ENCODE assay signal across 8 cellular contexts in the genomic region with DNA sequence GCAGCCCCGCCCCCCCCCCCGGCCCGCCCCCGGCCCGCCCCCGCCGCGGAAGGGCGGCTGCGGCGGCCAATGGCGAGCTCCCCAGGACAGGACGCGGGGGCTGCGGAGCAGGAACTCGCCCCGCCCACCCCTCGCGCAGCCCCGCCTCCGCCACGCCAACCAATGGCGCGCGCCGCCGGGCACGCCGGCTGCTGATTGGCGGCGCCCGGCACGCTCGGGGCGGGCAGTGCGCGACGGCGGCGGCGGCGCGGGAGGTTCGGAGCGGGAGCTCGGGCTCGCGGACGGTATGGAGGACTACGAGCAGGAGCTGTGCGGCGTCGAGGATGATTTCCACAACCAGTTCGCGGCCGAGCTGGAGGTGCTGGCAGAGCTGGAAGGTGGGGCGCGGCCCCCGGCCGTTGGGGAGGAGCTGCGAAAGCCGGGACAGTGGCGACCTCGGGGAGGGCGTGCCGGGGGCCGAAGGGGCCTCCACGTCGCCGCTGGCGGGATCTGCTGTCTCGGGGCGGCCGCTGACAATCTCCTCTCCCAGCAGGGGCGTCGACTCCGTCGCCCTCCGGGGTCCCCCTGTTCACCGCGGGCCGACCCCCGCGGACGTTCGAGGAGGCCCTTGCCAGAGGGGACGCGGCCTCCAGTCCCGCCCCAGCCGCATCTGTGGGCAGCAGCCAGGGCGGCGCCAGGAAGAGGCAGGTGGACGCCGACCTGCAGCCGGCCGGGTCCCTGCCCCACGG. TPM values are rescaled to one million over a fixed set of nuclear protein-coding genes. Genes with fewer than 3 reads are reported as not detected.
A peak's percentile ranks its signal among the peaks of the same experiment; 100 is the strongest.
DNase-seq lines count a peak whose midpoint lies in the region; ATAC-seq and TF ChIP-seq lines count a peak whose summit lies in the region.

Gene CHTF18 (plus strand): TSS at position 222 of the 728 bp plus-strand sequence. CDS start 65 bp downstream, at position 287.

- no peaks in the 10 kb centered on the region for H3K27me3 Mint-ChIP-seq in T-cell

- POLR2A ChIA-PET in T-cell (lab: Charles Lee), result interaction anchor here in 1 of 2 donors (1.0 kb wide), 1 partner anchor 48 kb away, joined by 6 read pairs; the partner anchor contains the start of gene CIAO3

- no peaks in the 10 kb centered on the region for H3K9me3 ChIP-seq in adipocyte (ENCODE audit: control insufficient read depth, low read length)
- H3K9me3 ChIP-seq in cardiac muscle cell (ENCODE audit: low read depth), result no peaks in the 10 kb centered on the region
- no peaks in the 10 kb centered on the region for H3K9me3 ChIP-seq in parathyroid adenoma (ENCODE audit: control insufficient read depth, low read length)
- H3K9me3 ChIP-seq in tibial nerve, result no peaks in the 10 kb centered on the region

- peak; percentile 83 for ATAC-seq in HG02763 (IDR thresholded peaks at IDR 0.05; ENCODE audit: unreplicated experiment)
- peak; percentile 95 to 96 (median 96) for ATAC-seq in T-cell (replicated peaks in 1 of 4)

- H3K36me3 ChIP-seq in adipocyte (ENCODE audit: control insufficient read depth, insufficient read depth, low read length, severe bottlenecking) (peaks cover 5% of the 10 kb centered on the region), cardiac muscle cell (peaks cover 7% of the 10 kb centered on the region), parathyroid adenoma (ENCODE audit: control insufficient read depth, insufficient read depth, low read length) (no peaks in the 10 kb centered on the region), tibial nerve (peaks cover 0 to 61% (median 0%) of the 10 kb centered on the region in 3 donors)

- WGBS in tibial nerve, 2 donors, result 0 to 1% methylated on average over 13 to 33 of the region's 97 CpGs

- CTCF ChIA-PET in T-cell (lab: Charles Lee), result interaction anchor here in 1 of 2 donors (1.0 to 1.2 kb wide), 2 partner anchors 60 to 76 kb away, joined by 3 to 4 read pairs; no protein-coding TSS in a partner anchor

- H2AFZ ChIP-seq in parathyroid adenoma, result peak within 1 kb of the TSS; percentile 93

- peak within 1 kb of the TSS; percentile 95 for H3K4me3 ChIP-seq in GM12865 (ENCODE audit: low read depth, low read length)
- H3K4me3 ChIP-seq in adipocyte (ENCODE audit: low read length), result peak within 1 kb of the TSS; percentile 93
- peak within 1 kb of the TSS; percentile 99 for H3K4me3 ChIP-seq in cardiac muscle cell
- H3K4me3 ChIP-seq in parathyroid adenoma (ENCODE audit: low read depth, low read length), result peak within 1 kb of the TSS; percentile 64
- peak within 1 kb of the TSS; percentile 81 to 95 (median 89) for H3K4me3 ChIP-seq in tibial nerve

- TF ChIP-seq CTCF in GM12865 (IDR thresholded peaks at IDR 0.05; ENCODE audit: insufficient read depth, low read depth, low read length, missing control alignments) (no peak), cardiac muscle cell (IDR thresholded peaks at IDR 0.05; ENCODE audit: low read depth, low read length) (no peak), parathyroid adenoma (IDR thresholded peaks at IDR 0.05) (no peak), tibial nerve (IDR thresholded peaks at IDR 0.05) (no peak)

- TF ChIP-seq EP300 in tibial nerve (IDR thresholded peaks at IDR 0.05), result no peak

- peaks cover 6% of the 10 kb centered on the region for H3K36me3 Mint-ChIP-seq in T-cell

- TF ChIP-seq POLR2A in tibial nerve (IDR thresholded peaks at IDR 0.05), result no peak

- peak within 1 kb of the TSS; percentile 55 to 64 for H3K27ac Mint-ChIP-seq in T-cell

- H3K4me1 ChIP-seq in adipocyte (ENCODE audit: control insufficient read depth, insufficient read depth, low read length), result peaks cover 7% of the 10 kb centered on the region
- peaks cover 8% of the 10 kb centered on the region for H3K4me1 ChIP-seq in cardiac muscle cell (ENCODE audit: low read depth)
- peaks cover 7% of the 10 kb centered on the region for H3K4me1 ChIP-seq in parathyroid adenoma
- peaks cover 0 to 42% (median 13%) of the 10 kb centered on the region in 4 donors for H3K4me1 ChIP-seq in tibial nerve

- no peaks in the 10 kb centered on the region for H3K79me2 ChIP-seq in parathyroid adenoma

- H3K9ac ChIP-seq in adipocyte (ENCODE audit: low read length), result peak within 1 kb of the TSS; percentile 93
- H3K9ac ChIP-seq in parathyroid adenoma, result peak within 1 kb of the TSS; percentile 53

- H3K27me3 ChIP-seq in adipocyte (replicated peaks; ENCODE audit: control insufficient read depth, insufficient read depth, low read length) (no peaks in the 10 kb centered on the region), cardiac muscle cell (no peaks in the 10 kb centered on the region), parathyroid adenoma (ENCODE audit: control insufficient read depth, insufficient read depth, low read length) (no peaks in the 10 kb centered on the region), tibial nerve (no peaks in the 10 kb centered on the region)

- DNase-seq in GM12865 (ENCODE audit: low read depth) (peak; percentile 96), NCI-H1417 treated with DMSO at 0.1 percent for 48 hours (lab: John Stamatoyannopoulos, UW) (peak; percentile 37), T-cell (peak; percentile 79 to 97 (median 92)), adipocyte (ENCODE audit: low read depth) (peak; percentile 98), cardiac muscle cell (ENCODE audit: low read depth in 1 of 2, low spot score in 1 of 2) (peak; percentile 95 to 96), tibial nerve (ENCODE audit: low spot score in 2 of 2) (peak; percentile 86 to 90)

- peak within 1 kb of the TSS; percentile 83 to 85 (median 84) for H3K4me3 Mint-ChIP-seq in T-cell

- peaks cover 0 to 18% (median 8%) of the 10 kb centered on the region in 3 donors for H3K4me1 Mint-ChIP-seq in T-cell

- H3K4me2 ChIP-seq in parathyroid adenoma (ENCODE audit: low read length), result peak within 1 kb of the TSS; percentile 98

- H3K27ac ChIP-seq in cardiac muscle cell (peak within 1 kb of the TSS; percentile 57), parathyroid adenoma (no peak within 1 kb of the TSS), tibial nerve (peak within 1 kb of the TSS in 3 of 4 donors; percentile 33 to 81 (median 81))

- no peaks in the 10 kb centered on the region for H3K9me3 Mint-ChIP-seq in T-cell

RNA-seq across cellular contexts. Expression of gene CHTF18, which starts in this region (rescaled TPM):
- total RNA-seq in T-cell, result 10 to 100 TPM; 29.6 to 73.2 (median 49.5) TPM
- 57.4 and 107 TPM in 2 replicates for total RNA-seq in cardiac muscle cell
- polyA plus RNA-seq in cardiac muscle cell, result 43.6 and 58.5 TPM in 2 replicates
- 10 to 100 TPM in 3 of 4 donors, 1 to 10 TPM in 1; 6.1 to 57.5 (median 17.7) TPM for total RNA-seq in tibial nerve

Comparison
In these comparisons a context has a peak if more than half of its experiments do, and no peak if none do; other contexts are left out.
1. DNase-seq: peak in every context shown above with its lines; median percentile 98 in adipocyte; 96 in GM12865; 96 in cardiac muscle cell; 92 in T-cell; 88 in tibial nerve; 37 in NCI-H1417 treated with DMSO at 0.1 percent for 48 hours.